8 cellular contexts compared by ENCODE assay signal in the genomic region with DNA sequence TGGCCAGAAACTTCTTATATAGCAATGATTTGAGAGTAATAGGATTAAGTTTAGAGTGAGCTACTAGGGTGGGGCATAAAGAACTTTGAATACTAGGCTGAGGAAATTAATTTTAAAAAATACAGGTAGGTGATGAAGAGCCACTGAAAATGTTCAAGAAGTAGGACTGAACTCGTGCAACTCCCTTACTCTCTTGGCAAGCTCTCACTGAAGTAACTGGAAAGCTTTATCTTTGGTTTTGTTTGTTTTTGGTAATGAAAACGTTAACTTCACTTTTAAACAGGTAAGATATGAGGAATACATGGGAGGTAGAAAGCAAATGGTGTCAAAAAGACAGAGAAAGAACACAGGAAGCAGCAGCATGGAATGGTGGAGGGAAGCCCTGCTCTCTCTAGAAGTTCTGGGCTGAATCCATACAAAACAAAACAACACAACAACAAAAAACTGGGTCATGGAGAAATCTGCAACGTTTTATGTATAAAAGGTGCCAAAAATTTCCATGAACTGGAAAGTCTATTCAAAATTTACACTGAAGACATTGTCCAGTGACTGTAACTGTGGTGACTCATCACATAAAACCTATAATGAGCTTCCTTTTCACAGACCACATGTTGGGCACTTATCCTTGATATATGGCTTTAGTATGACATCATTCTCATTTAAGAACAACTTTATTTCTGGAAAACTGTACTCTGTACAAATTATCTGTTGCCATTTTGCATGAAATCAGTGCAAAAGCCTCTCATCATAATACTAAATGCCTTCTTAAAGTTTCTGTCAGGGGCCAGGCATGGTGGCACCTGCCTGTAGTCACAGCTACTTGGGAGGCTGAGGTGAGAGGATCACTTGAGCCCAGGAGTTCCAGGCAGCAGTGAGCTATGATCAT.
DNase-seq lines count a peak whose midpoint lies in the region; ATAC-seq, FAIRE-seq and TF ChIP-seq lines count a peak whose summit lies in the region.

No MANE protein-coding gene starts in this region.

- WGBS in transverse colon (ENCODE audit: low coverage in 1 of 2), 2 donors = 5 to 19% methylated on average over 3 of the region's 3 CpGs

- TF ChIP-seq POLR2A in endothelial cell of umbilical vein (IDR thresholded peaks at IDR 0.05; ENCODE audit: low read depth, low read length) = no peak
- no peak for TF ChIP-seq POLR2A in transverse colon (IDR thresholded peaks at IDR 0.05)

- peak; percentile 64 for ATAC-seq in GM21619 (IDR thresholded peaks at IDR 0.05; ENCODE audit: unreplicated experiment)
- no peak for ATAC-seq in activated CD8-positive, alpha-beta T cell treated with anti-CD3 and anti-CD28 coated beads for 36 hours

- dilution Hi-C loops in endothelial cell of umbilical vein (cut with MboI; ENCODE audit: extremely low pct_ligation_motif_present, low sequenced_read_pairs) = no loop called here

- peak; percentile 90 for DNase-seq in AG08395 (ENCODE audit: low spot score)
- DNase-seq in NCI-H2196 (lab: John Stamatoyannopoulos, UW; ENCODE audit: unreplicated experiment) = peak; percentile 66
- peak; percentile 93 for DNase-seq in endothelial cell of umbilical vein (ENCODE audit: low read depth, low spot score)
- DNase-seq in transverse colon = no peak
- no peak for DNase-seq in G401 (ENCODE audit: low spot score)
- DNase-seq in activated CD8-positive, alpha-beta T cell treated with anti-CD3 and anti-CD28 coated beads for 36 hours = no peak
- no peak for DNase-seq in activated CD8-positive, alpha-beta memory T cell treated with anti-CD3 and anti-CD28 coated beads, Interleukin-2, amount 50 U/mL, for 4 hours

- peak overlapping the region; percentile 43 for H3K9ac ChIP-seq in endothelial cell of umbilical vein (replicated peaks; ENCODE audit: extremely low read depth, insufficient read depth, low read length)

- H4K20me1 ChIP-seq in endothelial cell of umbilical vein (replicated peaks; ENCODE audit: control insufficient read depth, extremely low read depth, insufficient read depth, low read length) = no peaks in the 10 kb centered on the region

- CTCF ChIA-PET in endothelial cell of umbilical vein (lab: Charles Lee) = interaction anchor here (0.6 to 1.3 kb wide), 9 partner anchors 11 to 224 kb away, joined by 3 to 8 read pairs (median 4); no protein-coding TSS in a partner anchor
- CTCF ChIA-PET in activated CD8-positive, alpha-beta T cell treated with anti-CD3 and anti-CD28 coated beads for 36 hours (lab: Charles Lee) = interaction anchor here (1.7 kb wide), 1 partner anchor 12 kb away, joined by 4 read pairs; no protein-coding TSS in a partner anchor

- H3K27ac Mint-ChIP-seq in activated CD8-positive, alpha-beta T cell treated with anti-CD3 and anti-CD28 coated beads for 36 hours = no peak overlapping the region

- peak overlapping the region in 1 of 3 experiments; percentile 19 for H3K4me3 ChIP-seq in endothelial cell of umbilical vein (replicated peaks in 1 of 3; ENCODE audit: insufficient read depth in 1 of 3, low read depth in 1 of 3, low read length in 3 of 3)
- H3K4me3 ChIP-seq in transverse colon = peak overlapping the region in 1 of 4 donors; percentile 24

- peak; percentile 81 for FAIRE-seq in endothelial cell of umbilical vein (lab: Jason Lieb, UNC)

- POLR2A ChIA-PET in endothelial cell of umbilical vein (lab: Charles Lee) = interaction anchor here (0.6 kb wide), 1 partner anchor 35 kb away, joined by 3 read pairs; no protein-coding TSS in a partner anchor
- POLR2A ChIA-PET in activated CD8-positive, alpha-beta T cell treated with anti-CD3 and anti-CD28 coated beads for 36 hours (lab: Charles Lee) = interaction anchor here (1.0 kb wide), 1 partner anchor 91 kb away, joined by 5 read pairs; a partner anchor contains a TSS

- peaks cover 16% of the 10 kb centered on the region for H3K4me1 ChIP-seq in endothelial cell of umbilical vein (ENCODE audit: control insufficient read depth, extremely low read depth, insufficient read depth, low read length)
- H3K4me1 ChIP-seq in transverse colon = peaks cover 8 to 60% (median 19%) of the 10 kb centered on the region in 4 donors

- no peaks in the 10 kb centered on the region for H3K27me3 Mint-ChIP-seq in activated CD8-positive, alpha-beta T cell treated with anti-CD3 and anti-CD28 coated beads for 36 hours

- H3K4me1 Mint-ChIP-seq in activated CD8-positive, alpha-beta T cell treated with anti-CD3 and anti-CD28 coated beads for 36 hours (ENCODE audit: low read depth) = no peaks in the 10 kb centered on the region

- peak overlapping the region; percentile 95 for H2AFZ ChIP-seq in endothelial cell of umbilical vein (ENCODE audit: low read depth, low read length)

- no peaks in the 10 kb centered on the region for H3K9me1 ChIP-seq in endothelial cell of umbilical vein (replicated peaks; ENCODE audit: control insufficient read depth, extremely low read depth, insufficient read depth, low read length)

- intact Hi-C loops in endothelial cell of umbilical vein (cut with micrococcal nuclease) (loop anchor here (1.0 kb wide), 1 partner anchor 91 kb away; a partner anchor contains a TSS), transverse colon (cut with DNase I; ENCODE audit: low total_unique reads) (loop anchor here (10.0 kb wide), 1 partner anchor 1565 kb away; no protein-coding TSS in a partner anchor)
- intact Hi-C loops in activated CD8-positive, alpha-beta T cell treated with anti-CD3 and anti-CD28 coated beads for 36 hours (cut with micrococcal nuclease) = no loop called here

- in situ Hi-C loops in transverse colon (cut with MboI; ENCODE audit: low pct_ligation_motif_present in 1 of 4, low pct_unique_long_range_greater_than_20kb in 1 of 4, low sequenced_read_pairs in 3 of 4) = no loop called here
- in situ Hi-C loops in G401 (cut with HindIII; ENCODE audit: low sequenced_read_pairs) = no loop called here

- TF ChIP-seq CTCF in endothelial cell of umbilical vein (IDR thresholded peaks at IDR 0.05; ENCODE audit: extremely low read depth in 1 of 2, insufficient read depth in 1 of 2, low read depth in 1 of 2, low read length in 2 of 2) = no peak
- TF ChIP-seq CTCF in transverse colon (IDR thresholded peaks at IDR 0.05) = no peak
- TF ChIP-seq CTCF in activated CD8-positive, alpha-beta T cell treated with anti-CD3 and anti-CD28 coated beads for 36 hours (IDR thresholded peaks at IDR 0.05) = no peak

- H3K27me3 ChIP-seq in endothelial cell of umbilical vein (ENCODE audit: control insufficient read depth in 2 of 2, insufficient read depth in 2 of 2, low read length in 2 of 2) = no peaks in the 10 kb centered on the region
- H3K27me3 ChIP-seq in transverse colon = no peaks in the 10 kb centered on the region

- no TSS peak for BruUV-seq in endothelial cell of umbilical vein (replicated peaks; lab: Mats Ljungman, UMichigan)

- H3K4me3 Mint-ChIP-seq in activated CD8-positive, alpha-beta T cell treated with anti-CD3 and anti-CD28 coated beads for 36 hours = no peak overlapping the region

- no peaks in the 10 kb centered on the region for H3K79me2 ChIP-seq in endothelial cell of umbilical vein (ENCODE audit: control insufficient read depth, insufficient read depth, low read length)

- no peaks in the 10 kb centered on the region for H3K9me3 Mint-ChIP-seq in activated CD8-positive, alpha-beta T cell treated with anti-CD3 and anti-CD28 coated beads for 36 hours

- peak overlapping the region; percentile 94 for H3K4me2 ChIP-seq in endothelial cell of umbilical vein (ENCODE audit: insufficient read depth, low read length)

- TF ChIP-seq EP300 in transverse colon (IDR thresholded peaks at IDR 0.05; ENCODE audit: low read depth) = peak; percentile 20

- H3K27ac ChIP-seq in endothelial cell of umbilical vein (ENCODE audit: insufficient read depth, low read depth, low read length) (peak overlapping the region; percentile 74), transverse colon (peak overlapping the region; percentile 75 to 86 (median 84))

- no peaks in the 10 kb centered on the region for H3K36me3 ChIP-seq in endothelial cell of umbilical vein (ENCODE audit: control insufficient read depth in 2 of 2, extremely low read depth in 1 of 2, insufficient read depth in 2 of 2, low read length in 2 of 2)
- no peaks in the 10 kb centered on the region for H3K36me3 ChIP-seq in transverse colon

- H3K36me3 Mint-ChIP-seq in activated CD8-positive, alpha-beta T cell treated with anti-CD3 and anti-CD28 coated beads for 36 hours (ENCODE audit: low read depth) = no peaks in the 10 kb centered on the region

- H3K9me3 ChIP-seq in endothelial cell of umbilical vein (replicated peaks; ENCODE audit: control insufficient read depth, insufficient read depth, low read length) (no peaks in the 10 kb centered on the region), transverse colon (no peaks in the 10 kb centered on the region)

TF ChIP-seq in endothelial cell of umbilical vein, 7 proteins besides CTCF, POLR2A, EP300 and RAD21:
- TF ChIP-seq GATA2 (IDR thresholded peaks at IDR 0.05; ENCODE audit: insufficient read depth, insufficient read length, low read depth, low read length) (no peak), EZH2 (IDR thresholded peaks at IDR 0.05; ENCODE audit: borderline replicate concordance, low read depth, low read length, severe bottlenecking) (no peak), JUN (IDR thresholded peaks at IDR 0.05; ENCODE audit: borderline replicate concordance, insufficient read depth, insufficient read length, low read depth) (peak; percentile 100), FOS (IDR thresholded peaks at IDR 0.05; ENCODE audit: borderline replicate concordance, insufficient read depth, low read length) (peak; percentile 93), MYC (IDR thresholded peaks at IDR 0.05; ENCODE audit: low read depth, low read length) (no peak)
- TF ChIP-seq, protein P1, sequence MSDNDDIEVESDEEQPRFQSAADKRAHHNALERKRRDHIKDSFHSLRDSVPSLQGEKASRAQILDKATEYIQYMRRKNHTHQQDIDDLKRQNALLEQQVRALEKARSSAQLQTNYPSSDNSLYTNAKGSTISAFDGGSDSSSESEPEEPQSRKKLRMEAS (IDR thresholded peaks at IDR 0.05; ENCODE audit: insufficient read depth, insufficient read length) = no peak

Comparison
In these comparisons a context has a peak if more than half of its experiments do, and no peak if none do; other contexts are left out.
1. DNase-seq: peak in AG08395 (single experiment), NCI-H2196 (single experiment) and endothelial cell of umbilical vein (single experiment); none in transverse colon (single experiment), G401 (single experiment), activated CD8-positive, alpha-beta T cell treated with anti-CD3 and anti-CD28 coated beads for 36 hours (single experiment) and activated CD8-positive, alpha-beta memory T cell treated with anti-CD3 and anti-CD28 coated beads, Interleukin-2, amount 50 U/mL, for 4 hours (single experiment).